Comparison of ENCODE assay signal across 28 cellular contexts in the genomic region with DNA sequence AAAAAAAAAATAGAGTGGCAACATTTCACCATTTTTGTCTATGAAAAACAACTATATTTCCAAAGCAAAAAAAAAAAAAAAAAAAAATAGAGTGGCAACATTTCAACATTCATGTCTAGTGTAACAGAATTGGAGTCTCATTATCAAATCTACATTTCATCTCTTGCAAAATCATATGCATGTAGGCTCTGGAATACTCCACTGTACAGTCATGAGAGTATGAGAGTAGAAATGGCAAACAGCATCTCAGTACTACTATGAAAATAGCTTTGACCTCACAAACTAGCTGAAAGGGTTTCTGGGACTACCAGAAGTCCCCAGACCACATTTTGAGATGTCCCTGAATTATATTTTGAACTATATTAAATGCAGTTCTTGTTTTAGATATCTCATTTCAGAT.
"Had no signal": no experiment of that assay in that cellular context is flagged by ENCODE, and none has a peak within 500 bp of the region (broad histone marks: within the 10 kb centered on the region; RNA-seq: fewer than 3 reads in every experiment).

No MANE protein-coding gene starts in this region.

- DNase-seq: dermis blood vessel endothelial cell; effector memory CD4-positive, alpha-beta T cell; foreskin fibroblast; gastrocnemius medialis; head of caudate nucleus; islet precursor cell; kidney glomerular epithelial cell; left ventricle myocardium superior; lower lobe of right lung; naive thymus-derived CD8-positive, alpha-beta T cell; nephron progenitor cell; nucleus accumbens; right cardiac atrium; sigmoid colon; spleen; stimulated activated CD4-positive, alpha-beta T cell treated with anti-CD3 and anti-CD28 coated beads, Interleukin-4, amount 100 ng/mL, for 4 hours; stimulated activated naive CD8-positive, alpha-beta T cell treated with anti-CD3 and anti-CD28 coated beads, Interleukin-15, Interleukin-2, amounts not matched to agents 100 U/mL and 50 U/mL, for 24 hours; substantia nigra; testis; upper lobe of left lung had no signal

- H3K9me3 ChIP-seq: esophagus muscularis mucosa, gastrocnemius medialis, lower lobe of right lung, prostate gland, sigmoid colon, spleen, testis, tibial nerve, upper lobe of left lung had no signal

- H3K4me3 ChIP-seq: coronary artery, esophagus muscularis mucosa, gastrocnemius medialis, lower lobe of right lung, prostate gland, sigmoid colon, skin epidermis, spleen, testis, tibial nerve, upper lobe of left lung had no signal

- ATAC-seq: gastrocnemius medialis; left ventricle myocardium superior; lower lobe of right lung; naive thymus-derived CD8-positive, alpha-beta T cell; right cardiac atrium; stimulated activated memory B cell treated with anti-CD40 and anti-IgM and Interleukin-4, amounts not matched to agents 10 μg/mL and 1 μg/mL and 100 μg/mL, for 72 hours; stimulated activated naive CD8-positive, alpha-beta T cell treated with anti-CD3 and anti-CD28 coated beads, Interleukin-15, Interleukin-2, amounts not matched to agents 100 U/mL and 50 U/mL, for 24 hours had no signal

- H3K36me3 ChIP-seq: prostate gland had no signal

- H3K27ac ChIP-seq: coronary artery, esophagus muscularis mucosa, gastrocnemius medialis, lower lobe of right lung, prostate gland, sigmoid colon, skin epidermis, spleen, testis, tibial nerve, upper lobe of left lung had no signal

- H3K4me1 ChIP-seq: esophagus muscularis mucosa, gastrocnemius medialis, lower lobe of right lung, prostate gland, spleen, testis, tibial nerve, upper lobe of left lung had no signal

- FAIRE-seq: endothelial cell of umbilical vein, urothelium cell line had no signal

- H3K27me3 ChIP-seq: esophagus muscularis mucosa, gastrocnemius medialis, sigmoid colon, spleen, testis, tibial nerve, upper lobe of left lung had no signal
